In the genomic region with DNA sequence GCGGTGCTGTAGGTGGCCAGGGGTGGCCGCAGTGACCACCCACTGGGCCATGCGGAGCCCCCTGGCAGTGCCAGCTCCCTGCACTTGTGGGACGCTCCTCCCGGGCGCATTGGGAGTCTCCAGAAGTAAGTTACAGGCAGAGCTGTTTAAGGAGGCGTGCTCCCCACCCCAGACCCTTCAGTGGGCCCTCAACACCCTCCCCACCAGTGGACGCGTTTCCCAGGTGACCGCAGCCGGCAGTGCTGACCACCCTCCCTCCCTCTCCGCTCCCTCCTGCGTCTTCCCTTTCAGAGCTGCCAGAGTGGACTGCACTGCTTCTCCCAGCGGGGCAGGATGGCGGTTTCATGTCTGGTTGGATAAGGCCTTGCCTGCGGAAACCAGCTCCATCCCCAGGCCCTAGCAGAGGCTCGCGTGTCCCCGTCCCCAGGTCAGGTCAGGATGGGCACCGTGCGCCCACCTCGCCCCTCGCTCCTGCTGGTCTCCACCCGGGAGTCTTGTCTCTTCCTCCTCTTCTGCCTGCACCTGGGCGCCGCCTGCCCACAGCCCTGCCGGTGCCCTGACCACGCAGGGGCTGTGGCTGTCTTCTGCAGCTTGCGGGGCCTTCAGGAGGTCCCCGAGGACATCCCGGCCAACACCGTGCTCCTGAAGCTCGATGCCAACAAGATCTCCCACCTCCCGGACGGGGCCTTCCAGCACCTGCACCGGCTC, we compare ENCODE assay signal across 8 cellular contexts. TPM values are rescaled to one million over a fixed set of nuclear protein-coding genes. Genes with fewer than 3 reads are reported as not detected.
DNase-seq lines count a peak whose midpoint lies in the region; ATAC-seq, FAIRE-seq and TF ChIP-seq lines count a peak whose summit lies in the region.

No MANE protein-coding gene starts in this region.

- H3K4me1 ChIP-seq in ACC112 (ENCODE audit: control insufficient read depth, insufficient read depth, low read length, unreplicated experiment) (no peaks in the 10 kb centered on the region), MM.1S (ENCODE audit: low read length) (no peaks in the 10 kb centered on the region), endodermal cell (ENCODE audit: control insufficient read depth, insufficient read depth, low read length) (peaks cover 15% of the 10 kb centered on the region)

- peaks cover 11% of the 10 kb centered on the region for H3K36me3 Mint-ChIP-seq in endodermal cell (ENCODE audit: low read depth)
- no peaks in the 10 kb centered on the region for H3K36me3 Mint-ChIP-seq in natural killer cell treated with Interleukin-12 subunit alpha and Interleukin-12 subunit beta and Interleukin-15 and Interleukin-18, amount 100 ng/mL, for 72 hours

- H3K36me3 ChIP-seq in ACC112 (ENCODE audit: insufficient read depth, low read length) = no peaks in the 10 kb centered on the region
- no peaks in the 10 kb centered on the region for H3K36me3 ChIP-seq in MM.1S (replicated peaks; ENCODE audit: insufficient read depth, low read length)
- H3K36me3 ChIP-seq in endodermal cell (ENCODE audit: control insufficient read depth, insufficient read depth, low read length) = peaks cover 54% of the 10 kb centered on the region

- peaks cover 2% of the 10 kb centered on the region for H3K4me1 Mint-ChIP-seq in endodermal cell
- H3K4me1 Mint-ChIP-seq in natural killer cell treated with Interleukin-12 subunit alpha and Interleukin-12 subunit beta and Interleukin-15 and Interleukin-18, amount 100 ng/mL, for 72 hours (ENCODE audit: low read depth in 2 of 2) = peaks cover 0 to 8% of the 10 kb centered on the region in 2 donors

- H3K27ac ChIP-seq in ACC112 (ENCODE audit: low read depth, low read length) = no peak overlapping the region
- no peak overlapping the region for H3K27ac ChIP-seq in MM.1S (ENCODE audit: low read length)
- H3K27ac ChIP-seq in endodermal cell (ENCODE audit: low read depth, low read length) = no peak overlapping the region

- peaks cover 5% of the 10 kb centered on the region for H3K9me3 Mint-ChIP-seq in endodermal cell
- peaks cover 5% of the 10 kb centered on the region for H3K9me3 Mint-ChIP-seq in natural killer cell treated with Interleukin-12 subunit alpha and Interleukin-12 subunit beta and Interleukin-15 and Interleukin-18, amount 100 ng/mL, for 72 hours

- peak overlapping the region; percentile 67 for H3K4me3 Mint-ChIP-seq in endodermal cell
- H3K4me3 Mint-ChIP-seq in natural killer cell treated with Interleukin-12 subunit alpha and Interleukin-12 subunit beta and Interleukin-15 and Interleukin-18, amount 100 ng/mL, for 72 hours = peak overlapping the region; percentile 41

- H3K27me3 Mint-ChIP-seq in endodermal cell (ENCODE audit: insufficient read depth) = peaks cover 17% of the 10 kb centered on the region
- peaks cover 5 to 15% of the 10 kb centered on the region in 2 donors for H3K27me3 Mint-ChIP-seq in natural killer cell treated with Interleukin-12 subunit alpha and Interleukin-12 subunit beta and Interleukin-15 and Interleukin-18, amount 100 ng/mL, for 72 hours

- H3K9me3 ChIP-seq in MM.1S (replicated peaks; ENCODE audit: insufficient read depth, low read length) = no peaks in the 10 kb centered on the region
- H3K9me3 ChIP-seq in endodermal cell (ENCODE audit: control insufficient read depth, low read length) = peaks cover 28% of the 10 kb centered on the region

- H3K4me3 ChIP-seq in ACC112 (ENCODE audit: low read depth, low read length) = peak overlapping the region; percentile 78
- no peak overlapping the region for H3K4me3 ChIP-seq in MM.1S (ENCODE audit: low read length)
- peak overlapping the region; percentile 86 for H3K4me3 ChIP-seq in endodermal cell (ENCODE audit: low read length)

- no peaks in the 10 kb centered on the region for H3K9me2 ChIP-seq in MM.1S (replicated peaks; ENCODE audit: insufficient read depth, low read length)

- no peaks in the 10 kb centered on the region for H3F3A ChIP-seq in MM.1S (ENCODE audit: insufficient read depth, low read length)

- H3K79me2 ChIP-seq in ACC112 (ENCODE audit: control insufficient read depth, insufficient read depth, low read length, unreplicated experiment) = no peaks in the 10 kb centered on the region
- no peaks in the 10 kb centered on the region for H3K79me2 ChIP-seq in MM.1S (ENCODE audit: low read length)

- H3K9ac ChIP-seq in MM.1S (ENCODE audit: low read length) = no peak overlapping the region
- H3K9ac ChIP-seq in endodermal cell (ENCODE audit: extremely low read depth, low read length, poor library complexity, severe bottlenecking) = peak overlapping the region; percentile 69

- peak overlapping the region; percentile 22; the same call in 1 of the 2 replicates for H3K4me2 ChIP-seq in MM.1S (ENCODE audit: low read depth, low read length)

- H2AFZ ChIP-seq in ACC112 (ENCODE audit: low read length, unreplicated experiment) (no peak overlapping the region), MM.1S (ENCODE audit: low read length) (no peak overlapping the region)

- 86 to 95% methylated on average over 14 to 36 of the region's 36 CpGs for WGBS in endodermal cell (ENCODE audit: insufficient coverage in 1 of 2, insufficient read length in 1 of 2), 2 experiments

- H3K27ac Mint-ChIP-seq in endodermal cell = no peak overlapping the region
- no peak overlapping the region for H3K27ac Mint-ChIP-seq in natural killer cell treated with Interleukin-12 subunit alpha and Interleukin-12 subunit beta and Interleukin-15 and Interleukin-18, amount 100 ng/mL, for 72 hours

- H3K27me3 ChIP-seq in ACC112 (ENCODE audit: insufficient read depth, low read length) (peaks cover 23% of the 10 kb centered on the region), MM.1S (replicated peaks; ENCODE audit: insufficient read depth, low read length) (peaks cover 92% of the 10 kb centered on the region), endodermal cell (ENCODE audit: control insufficient read depth, insufficient read depth, low read length, poor library complexity, severe bottlenecking) (no peaks in the 10 kb centered on the region)

- H4K20me1 ChIP-seq in MM.1S (ENCODE audit: insufficient read depth, low read length) = no peaks in the 10 kb centered on the region

- no peak for TF ChIP-seq CTCF in MM.1S (IDR thresholded peaks at IDR 0.05; ENCODE audit: low read length)
- TF ChIP-seq CTCF in endodermal cell (conservative IDR thresholded peaks at IDR 0.05) = no peak

- FAIRE-seq in RCC 7860 (lab: Jason Lieb, UNC) = no peak

- no peak for DNase-seq in MM.1S
- no peak for DNase-seq in endodermal cell
- DNase-seq in natural killer cell treated with Interleukin-12 subunit alpha and Interleukin-12 subunit beta and Interleukin-15 and Interleukin-18, amount 100 ng/mL, for 72 hours (ENCODE audit: low spot score) = no peak
- DNase-seq in RCC 7860 (ENCODE audit: low spot score) = no peak
- DNase-seq in NCI-H510A (lab: John Stamatoyannopoulos, UW) = no peak
- DNase-seq in NCI-H748 treated with DMSO at 0.1 percent for 48 hours (lab: John Stamatoyannopoulos, UW) = no peak

- no peak for ATAC-seq in natural killer cell treated with Interleukin-12 subunit alpha and Interleukin-12 subunit beta and Interleukin-15 and Interleukin-18, amount 100 ng/mL, for 72 hours
- no peak for ATAC-seq in GM19035 (IDR thresholded peaks at IDR 0.05; ENCODE audit: unreplicated experiment)

RNA-seq across cellular contexts. Expression of gene LRRC3, which starts 1.1 kb away (rescaled TPM):
- total RNA-seq in endodermal cell = 10 to 100 TPM; 14.1 to 16.5 TPM
- polyA plus RNA-seq in endodermal cell (2013, experiment 1 of 2) = 13.7 TPM
- polyA plus RNA-seq in endodermal cell (2013, experiment 2 of 2) = 14.0 TPM
- under 1 TPM; 0.45 to 0.88 TPM for total RNA-seq in natural killer cell treated with Interleukin-12 subunit alpha and Interleukin-12 subunit beta and Interleukin-15 and Interleukin-18, amount 100 ng/mL, for 72 hours

Comparison
In these comparisons a context has a peak if more than half of its experiments do, and no peak if none do; other contexts are left out.
1. RNA of gene LRRC3, which starts 1.1 kb away (total RNA-seq): 14.1 to 16.5 TPM in endodermal cell; 0.45 to 0.88 TPM in natural killer cell treated with Interleukin-12 subunit alpha and Interleukin-12 subunit beta and Interleukin-15 and Interleukin-18, amount 100 ng/mL, for 72 hours; every median in the first group is over 4 times any median in the second.